In genomic region chr22:40463727-40464126, GRCh38 we compare ENCODE assay signal across 8 cellular contexts.
DNase-seq lines count a peak whose midpoint lies in the region; ATAC-seq and TF ChIP-seq lines count a peak whose summit lies in the region.

No MANE protein-coding gene starts in this region.

- POLR2A ChIA-PET in CD4-positive, alpha-beta T cell (lab: Charles Lee), result interaction anchor here (0.7 to 3.7 kb wide), 15 partner anchors 10 to 983 kb away, joined by 3 to 57 read pairs (median 4); partner anchors contain the start of genes ATF4, SLC25A17 and TOB2

- peak overlapping the region; percentile 98 for H3K27ac Mint-ChIP-seq in CD4-positive, alpha-beta T cell

- H3K27ac ChIP-seq in CD4-positive, alpha-beta T cell (ENCODE audit: low read depth, low read length), result peak overlapping the region; percentile 78
- H3K27ac ChIP-seq in mesodermal cell (ENCODE audit: low read depth, low read length, severe bottlenecking) (peak overlapping the region; percentile 33), right atrium auricular region (no peak overlapping the region)

- H3K27me3 Mint-ChIP-seq in CD4-positive, alpha-beta T cell, result no peaks in the 10 kb centered on the region

- no peaks in the 10 kb centered on the region for H3K27me3 ChIP-seq in CD4-positive, alpha-beta T cell (ENCODE audit: control insufficient read depth, insufficient read depth, low read length)
- no peaks in the 10 kb centered on the region for H3K27me3 ChIP-seq in right atrium auricular region

- peaks cover 41% of the 10 kb centered on the region for H3K36me3 Mint-ChIP-seq in CD4-positive, alpha-beta T cell (ENCODE audit: low read depth)

- H3K4me3 Mint-ChIP-seq in CD4-positive, alpha-beta T cell, result peak overlapping the region; percentile 96

- TF ChIP-seq CTCF in CD4-positive, alpha-beta T cell (IDR thresholded peaks at IDR 0.05), result no peak
- TF ChIP-seq CTCF in right atrium auricular region (IDR thresholded peaks at IDR 0.05), result no peak

- peak in 7 of 10 experiments; percentile 12 to 30 (median 21) for DNase-seq in CD4-positive, alpha-beta T cell
- DNase-seq in activated T-cell treated with anti-CD3 and anti-CD28 coated beads for 1 hour (ENCODE audit: low read depth) (peak; percentile 7), NCI-H1930 (lab: John Stamatoyannopoulos, UW) (no peak), GM03348 (ENCODE audit: low spot score) (no peak), right atrium auricular region (ENCODE audit: low spot score) (no peak)

- CTCF ChIA-PET in CD4-positive, alpha-beta T cell (lab: Charles Lee), result interaction anchor here (0.7 to 1.4 kb wide), 3 partner anchors 18 to 1368 kb away, joined by 4 to 9 read pairs (median 4); no protein-coding TSS in a partner anchor

- no peaks in the 10 kb centered on the region for H3K9me3 ChIP-seq in CD4-positive, alpha-beta T cell (ENCODE audit: control insufficient read depth, low read length)
- H3K9me3 ChIP-seq in mesodermal cell (ENCODE audit: control insufficient read depth, low read length), result no peaks in the 10 kb centered on the region
- H3K9me3 ChIP-seq in right atrium auricular region, result no peaks in the 10 kb centered on the region

- ATAC-seq in CD4-positive, alpha-beta T cell (ENCODE audit: poor library complexity), result peak; percentile 79
- ATAC-seq in HG03460 (IDR thresholded peaks at IDR 0.05; ENCODE audit: unreplicated experiment) (peak; percentile 27), GM19463 (IDR thresholded peaks at IDR 0.05; ENCODE audit: unreplicated experiment) (no peak)

- H3K4me1 Mint-ChIP-seq in CD4-positive, alpha-beta T cell (ENCODE audit: low read depth), result peaks cover 87% of the 10 kb centered on the region

- intact Hi-C loops in CD4-positive, alpha-beta T cell (cut with DNase I, micrococcal nuclease), result loop anchor here in 1 of 2 experiments (2.0 kb wide), 1 partner anchor 23 kb away; no protein-coding TSS in a partner anchor

- H3K4me1 ChIP-seq in mesodermal cell (ENCODE audit: control insufficient read depth, insufficient read depth, low read length, poor library complexity, severe bottlenecking) (no peaks in the 10 kb centered on the region), right atrium auricular region (peaks cover 0 to 17% of the 10 kb centered on the region in 2 donors)

- peaks cover 39% of the 10 kb centered on the region for H3K36me3 ChIP-seq in mesodermal cell (ENCODE audit: control insufficient read depth, insufficient read depth, low read length)
- no peaks in the 10 kb centered on the region for H3K36me3 ChIP-seq in right atrium auricular region

- H3K4me3 ChIP-seq in mesodermal cell (ENCODE audit: extremely low read depth, insufficient read depth, low read length, poor library complexity, severe bottlenecking) (no peak overlapping the region), right atrium auricular region (no peak overlapping the region)

- H3K9me3 Mint-ChIP-seq in CD4-positive, alpha-beta T cell, result no peaks in the 10 kb centered on the region

- 82 to 90% methylated on average over 2 to 3 of the region's 6 CpGs for WGBS in mesodermal cell (ENCODE audit: insufficient coverage in 2 of 2), 2 experiments

Comparison
In these comparisons a context has a peak if more than half of its experiments do, and no peak if none do; other contexts are left out.
1. DNase-seq: peak in CD4-positive, alpha-beta T cell (7 of 10) and activated T-cell treated with anti-CD3 and anti-CD28 coated beads for 1 hour (single experiment); none in NCI-H1930 (0 of 2), GM03348 (single experiment) and right atrium auricular region (single experiment).
2. H3K27ac ChIP-seq: peak in CD4-positive, alpha-beta T cell (single experiment) and mesodermal cell (single experiment); none in right atrium auricular region (0 of 2).